Comparison of ENCODE assay signal across 21 cellular contexts in genomic region chr12:104399750-104400612, GRCh38.
"Had no signal": no experiment of that assay in that cellular context is flagged by ENCODE, and none has a peak within 500 bp of the region (broad histone marks: within the 10 kb centered on the region; RNA-seq: fewer than 3 reads in every experiment).

No MANE protein-coding gene starts in this region.

- H3K4me1 Mint-ChIP-seq: WTC11 had no signal

- H3K27ac Mint-ChIP-seq: activated naive CD4-positive, alpha-beta T cell treated with anti-CD3 and anti-CD28 coated beads, Interleukin-2, amount 10 ng/mL, durations not matched to agents 7 days and 5 days; immature natural killer cell; natural killer cell; WTC11 had no signal

- ATAC-seq: foreskin keratinocyte, left lobe of liver, natural killer cell, WTC11 had no signal

- DNase-seq: activated effector memory CD4-positive, alpha-beta T cell treated with anti-CD3 and anti-CD28 coated beads, Interleukin-2, amount 50 U/mL, for 16 hours; activated naive CD4-positive, alpha-beta T cell treated with anti-CD3 and anti-CD28 coated beads, Interleukin-2, amount 10 ng/mL, durations not matched to agents 7 days and 5 days; anterior cingulate cortex; brain microvascular endothelial cell; caudate nucleus; dermis blood vessel endothelial cell; effector CD8-positive, alpha-beta T cell; foreskin keratinocyte; immature natural killer cell; natural killer cell; spleen; stimulated activated CD4-positive, alpha-beta T cell treated with anti-CD3 and anti-CD28 coated beads, Interleukin-4, amount 100 ng/mL, for 1 hour; stimulated activated naive CD4-positive, alpha-beta T cell; T-helper 1 cell; T-helper 9 cell; testis had no signal

- H3K36me3 ChIP-seq: brain microvascular endothelial cell, prostate gland, spleen, upper lobe of left lung had no signal

- H3K36me3 Mint-ChIP-seq: natural killer cell had no signal

- H3K4me3 Mint-ChIP-seq: activated naive CD4-positive, alpha-beta T cell treated with anti-CD3 and anti-CD28 coated beads, Interleukin-2, amount 10 ng/mL, durations not matched to agents 7 days and 5 days; immature natural killer cell; natural killer cell; WTC11 had no signal

- H3K27me3 Mint-ChIP-seq: activated naive CD4-positive, alpha-beta T cell treated with anti-CD3 and anti-CD28 coated beads, Interleukin-2, amount 10 ng/mL, durations not matched to agents 7 days and 5 days had no signal

- H3K27me3 ChIP-seq: brain microvascular endothelial cell, foreskin keratinocyte, spleen, testis, upper lobe of left lung had no signal

- H3K9me3 Mint-ChIP-seq: natural killer cell had no signal

- H3K4me3 ChIP-seq: lung, prostate gland, spleen, testis, upper lobe of left lung had no signal

- H3K9me3 ChIP-seq: prostate gland, testis, upper lobe of left lung had no signal
